In the genomic region with DNA sequence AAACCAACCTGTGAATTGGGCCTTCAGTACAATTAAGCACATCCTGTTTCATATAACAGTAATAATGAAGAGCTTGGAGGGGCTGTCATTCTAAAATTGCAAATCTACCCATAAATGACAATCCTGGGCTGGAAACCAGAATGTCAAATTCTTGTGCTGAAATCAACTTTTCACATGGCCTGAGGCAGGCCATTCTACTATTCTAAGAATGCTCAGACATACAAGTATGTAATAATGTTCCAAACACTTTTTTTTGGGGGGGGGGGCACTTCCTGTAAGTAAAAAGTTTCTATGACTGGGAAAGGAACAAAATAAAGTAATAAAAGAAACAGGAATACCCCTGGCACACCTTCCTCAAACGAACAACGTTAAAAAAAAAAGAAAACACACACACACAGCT, we compare ENCODE assay signal across 10 cellular contexts. TPM values are rescaled to one million over a fixed set of nuclear protein-coding genes. Genes with fewer than 3 reads are reported as not detected.
DNase-seq lines count a peak whose midpoint lies in the region; ATAC-seq and TF ChIP-seq lines count a peak whose summit lies in the region.
"Had no signal": no experiment of that assay in that cellular context is flagged by ENCODE, and none has a peak within 500 bp of the region (broad histone marks: within the 10 kb centered on the region; RNA-seq: fewer than 3 reads in every experiment).

No MANE protein-coding gene starts in this region.

- H3K4me1 ChIP-seq in muscle layer of duodenum (ENCODE audit: control insufficient read depth in 1 of 2, insufficient read depth in 2 of 2, low read length in 2 of 2): peaks cover 20 to 54% of the 10 kb centered on the region in 2 donors

- ATAC-seq in HG02938 (IDR thresholded peaks at IDR 0.05; ENCODE audit: unreplicated experiment): no peak

- H3K4me3 Mint-ChIP-seq in chondrocyte (ENCODE audit: unreplicated experiment): peak overlapping the region; percentile 98

- peaks cover 4 to 14% of the 10 kb centered on the region in 2 donors for H3K36me3 ChIP-seq in muscle layer of duodenum (ENCODE audit: control insufficient read depth in 1 of 2, insufficient read depth in 2 of 2, low read length in 2 of 2)

- peaks cover 54% of the 10 kb centered on the region for H3K4me1 Mint-ChIP-seq in chondrocyte (ENCODE audit: low read depth)

- no peaks in the 10 kb centered on the region for H3K36me3 Mint-ChIP-seq in chondrocyte (ENCODE audit: low read depth)

- H3K27me3 Mint-ChIP-seq in chondrocyte (ENCODE audit: low read depth): no peaks in the 10 kb centered on the region

- no peaks in the 10 kb centered on the region for H3K9me3 Mint-ChIP-seq in chondrocyte (ENCODE audit: low read depth)

- in situ Hi-C loops in G401 (cut with HindIII; ENCODE audit: low sequenced_read_pairs): no loop called here

- peak overlapping the region; percentile 97 for H3K27ac Mint-ChIP-seq in chondrocyte (ENCODE audit: unreplicated experiment)

- TF ChIP-seq CTCF in AG09309 (IDR thresholded peaks at IDR 0.05; ENCODE audit: control insufficient read depth, insufficient read depth, low read depth, low read length, missing control alignments) (no peak), chondrocyte (IDR thresholded peaks at IDR 0.05) (no peak)

- no peaks in the 10 kb centered on the region for H3K27me3 ChIP-seq in muscle layer of duodenum (ENCODE audit: low read depth, low read length)

- peak overlapping the region; percentile 91 for H3K4me3 ChIP-seq in AG09309 (ENCODE audit: control insufficient read depth, low read depth, low read length)
- H3K4me3 ChIP-seq in Jurkat, Clone E6-1 (ENCODE audit: low read length): peak overlapping the region; percentile 77
- H3K4me3 ChIP-seq in muscle layer of duodenum (ENCODE audit: low read depth in 1 of 2, low read length in 2 of 2): peak overlapping the region; percentile 84 to 91

- H3K9me3 ChIP-seq in muscle layer of duodenum (ENCODE audit: control insufficient read depth in 1 of 2, low read length in 2 of 2): no peaks in the 10 kb centered on the region

- DNase-seq in AG09309 (ENCODE audit: low read depth) (no peak), chondrocyte (ENCODE audit: low spot score) (no peak), NCI-H526 (lab: John Stamatoyannopoulos, UW) (no peak), superior temporal gyrus (ENCODE audit: extremely low spot score) (no peak), G401 (ENCODE audit: low spot score) (no peak)
- no peak for DNase-seq in Jurkat, Clone E6-1 (ENCODE audit: low read depth, low spot score)
- DNase-seq: aorta, NCI-H1092 had no signal

- peak overlapping the region; percentile 92 for H3K27ac ChIP-seq in muscle layer of duodenum (ENCODE audit: low read length)

RNA-seq across cellular contexts. Expression of a gene that starts 1.5 kb away (rescaled TPM):
- 89.6 TPM for polyA plus RNA-seq in Jurkat, Clone E6-1 (2012; ENCODE audit: insufficient read depth, insufficient read length)
- 85.2 to 92.1 TPM (median 88.6 TPM) in 3 replicates for total RNA-seq in chondrocyte
- 168 and 229 TPM in 2 replicates for total RNA-seq in G401 (2014; rRNA removed; shearing (Covaris generic))

RNA-seq across cellular contexts. Expression of a gene that starts 33.7 kb away (rescaled TPM):
- polyA plus RNA-seq in Jurkat, Clone E6-1 (2012; ENCODE audit: insufficient read depth, insufficient read length): 365 TPM
- 164 to 241 TPM (median 237 TPM) in 3 replicates for total RNA-seq in chondrocyte
- 394 and 650 TPM in 2 replicates for total RNA-seq in G401 (2014; rRNA removed; shearing (Covaris generic))
